ENCODE assay signal across 9 cellular contexts in the genomic region with DNA sequence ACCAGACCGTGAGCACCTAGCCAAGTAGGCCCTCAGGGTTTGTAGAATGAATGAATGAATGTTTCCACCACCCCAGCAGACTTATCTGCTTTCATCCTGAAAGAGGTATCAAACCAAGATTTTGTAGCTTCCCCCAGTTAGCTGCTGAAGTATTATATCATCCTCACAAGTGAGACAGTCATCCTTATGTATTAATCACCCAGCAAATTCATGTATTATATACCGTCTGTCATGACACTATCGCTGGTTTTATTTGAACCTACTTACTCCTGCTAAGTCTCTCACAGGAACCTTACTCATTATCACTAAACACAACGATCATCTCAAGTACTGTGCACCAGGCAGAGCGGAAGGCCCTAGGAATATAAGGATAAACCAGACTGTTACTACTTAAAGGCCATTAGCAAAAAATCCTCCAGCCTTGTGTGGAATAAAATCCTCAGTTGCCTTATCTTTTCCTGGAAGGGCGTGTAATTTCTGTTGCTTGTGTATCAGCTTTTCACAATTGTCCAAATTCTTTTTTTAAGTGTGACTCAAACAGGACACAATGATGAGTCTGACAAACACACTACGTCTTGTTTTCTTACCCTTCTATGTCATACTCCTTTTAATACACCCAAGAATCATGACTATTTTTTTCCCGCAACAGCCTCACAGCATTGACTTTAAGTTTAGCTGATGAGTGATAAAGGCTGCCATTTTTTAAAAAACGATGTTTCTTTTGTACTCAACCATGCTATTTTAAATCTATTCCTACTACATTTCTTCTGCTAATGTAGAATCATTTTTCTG.
DNase-seq lines count a peak whose midpoint lies in the region; ATAC-seq and TF ChIP-seq lines count a peak whose summit lies in the region.
"Had no signal": no experiment of that assay in that cellular context is flagged by ENCODE, and none has a peak within 500 bp of the region (broad histone marks: within the 10 kb centered on the region; RNA-seq: fewer than 3 reads in every experiment).

No MANE protein-coding gene starts in this region.

- DNase-seq in ELR (ENCODE audit: low read depth) (peak; percentile 63), RWPE2 (ENCODE audit: low spot score) (no peak), NCI-H446 (lab: John Stamatoyannopoulos, UW) (no peak), DMS153 (lab: John Stamatoyannopoulos, UW) (no peak), germinal center (ENCODE audit: low spot score) (no peak)
- DNase-seq: midbrain had no signal

- no peak for ATAC-seq in RWPE2 (ENCODE audit: low read depth)
- no peak for ATAC-seq in GM19467 (IDR thresholded peaks at IDR 0.05; ENCODE audit: unreplicated experiment)

- H3K9me3 Mint-ChIP-seq in dendritic cell treated with granulocyte-macrophage colony-stimulating factor and Interleukin-4, amounts not matched to agents 40 ng/mL and 50 ng/mL, for 4 days: no peaks in the 10 kb centered on the region

- H3K4me3 Mint-ChIP-seq in dendritic cell treated with granulocyte-macrophage colony-stimulating factor and Interleukin-4, amounts not matched to agents 40 ng/mL and 50 ng/mL, for 4 days: no peak overlapping the region

- H3K27me3 Mint-ChIP-seq in dendritic cell treated with granulocyte-macrophage colony-stimulating factor and Interleukin-4, amounts not matched to agents 40 ng/mL and 50 ng/mL, for 4 days: no peaks in the 10 kb centered on the region

- peak overlapping the region; percentile 42 for H3K4me3 ChIP-seq in RWPE2 (ENCODE audit: severe bottlenecking)
- H3K4me3 ChIP-seq in rectal smooth muscle tissue (ENCODE audit: low read length): peak overlapping the region; percentile 46

- peak overlapping the region; percentile 32 for H3K27ac Mint-ChIP-seq in dendritic cell treated with granulocyte-macrophage colony-stimulating factor and Interleukin-4, amounts not matched to agents 40 ng/mL and 50 ng/mL, for 4 days

- H3K36me3 ChIP-seq in RWPE2 (ENCODE audit: low read depth): peaks cover 82% of the 10 kb centered on the region
- peaks cover 6% of the 10 kb centered on the region for H3K36me3 ChIP-seq in rectal smooth muscle tissue (ENCODE audit: control insufficient read depth, insufficient read depth, low read length)

- no peaks in the 10 kb centered on the region for H3K9me3 ChIP-seq in RWPE2 (ENCODE audit: severe bottlenecking)

- peaks cover 68% of the 10 kb centered on the region for H3K4me1 Mint-ChIP-seq in dendritic cell treated with granulocyte-macrophage colony-stimulating factor and Interleukin-4, amounts not matched to agents 40 ng/mL and 50 ng/mL, for 4 days (ENCODE audit: low read depth)

- H3K27ac ChIP-seq in RWPE2 (ENCODE audit: poor library complexity, severe bottlenecking) (peak overlapping the region; percentile 100), rectal smooth muscle tissue (ENCODE audit: low read depth, low read length) (no peak overlapping the region)

- peaks cover 29% of the 10 kb centered on the region for H3K36me3 Mint-ChIP-seq in dendritic cell treated with granulocyte-macrophage colony-stimulating factor and Interleukin-4, amounts not matched to agents 40 ng/mL and 50 ng/mL, for 4 days (ENCODE audit: low read depth)

- H3K9ac ChIP-seq in rectal smooth muscle tissue (ENCODE audit: low read length): peak overlapping the region; percentile 24

- TF ChIP-seq CTCF in RWPE2 (IDR thresholded peaks at IDR 0.05; ENCODE audit: poor library complexity, severe bottlenecking): no peak

- peaks cover 61% of the 10 kb centered on the region for H3K4me1 ChIP-seq in RWPE2 (ENCODE audit: insufficient read depth, poor library complexity, severe bottlenecking)
- peaks cover 15% of the 10 kb centered on the region for H3K4me1 ChIP-seq in rectal smooth muscle tissue (ENCODE audit: control insufficient read depth, insufficient read depth, low read length)

- H3K27me3 ChIP-seq in RWPE2 (ENCODE audit: insufficient read depth, poor library complexity, severe bottlenecking): no peaks in the 10 kb centered on the region
- no peaks in the 10 kb centered on the region for H3K27me3 ChIP-seq in rectal smooth muscle tissue (ENCODE audit: control insufficient read depth, insufficient read depth, low read length)

- intact Hi-C loops in dendritic cell treated with granulocyte-macrophage colony-stimulating factor and Interleukin-4, amounts not matched to agents 40 ng/mL and 50 ng/mL, for 4 days (cut with micrococcal nuclease): no loop called here
